Comparison of ENCODE assay signal across 2 cellular contexts in genomic region chr5:54017580-54017979, GRCh38.
TF ChIP-seq lines count a peak whose summit lies in the region.

No MANE protein-coding gene starts in this region.

TF ChIP-seq in IMR-90, 13 proteins besides CTCF, POLR2A, EP300 and RAD21 (continued from another document):
- TF ChIP-seq FOS (IDR thresholded peaks at IDR 0.05; ENCODE audit: low read depth, low read length) = no peak
TF ChIP-seq in IMR-90: peak in this region for 0.

TF ChIP-seq in GM12891, 5 proteins besides CTCF, POLR2A, EP300 and RAD21 (continued from another document):
- TF ChIP-seq TAF1 (IDR thresholded peaks at IDR 0.05; ENCODE audit: low read depth, low read length) (no peak), PAX5 (IDR thresholded peaks at IDR 0.05; ENCODE audit: insufficient read depth, low read length, severe bottlenecking) (no peak), SPI1 (IDR thresholded peaks at IDR 0.05; ENCODE audit: low read depth, low read length) (no peak)
